ENCODE assay signal across 8 cellular contexts in genomic region chr18:32072321-32072720, GRCh38. TPM values are rescaled to one million over a fixed set of nuclear protein-coding genes. Genes with fewer than 3 reads are reported as not detected.
A peak's percentile ranks its signal among the peaks of the same experiment; 100 is the strongest.
DNase-seq lines count a peak whose midpoint lies in the region; ATAC-seq and TF ChIP-seq lines count a peak whose summit lies in the region.

No MANE protein-coding gene starts in this region.

- H4K20me1 ChIP-seq in Loucy (ENCODE audit: insufficient read depth, low read length, poor library complexity, severe bottlenecking), result no peaks in the 10 kb centered on the region

- no peak overlapping the region for H2AFZ ChIP-seq in Loucy (ENCODE audit: low read length)

- no peaks in the 10 kb centered on the region for H3K27me3 ChIP-seq in heart right ventricle
- H3K27me3 ChIP-seq in right atrium auricular region, result no peaks in the 10 kb centered on the region
- no peaks in the 10 kb centered on the region for H3K27me3 ChIP-seq in Loucy (ENCODE audit: insufficient read depth, low read length, poor library complexity, severe bottlenecking)
- H3K27me3 ChIP-seq in endodermal cell (ENCODE audit: control insufficient read depth, insufficient read depth, low read length, poor library complexity, severe bottlenecking), result no peaks in the 10 kb centered on the region

- H3K9ac ChIP-seq in Loucy (ENCODE audit: low read depth, low read length, poor library complexity, severe bottlenecking) (no peak overlapping the region), endodermal cell (ENCODE audit: extremely low read depth, low read length, poor library complexity, severe bottlenecking) (no peak overlapping the region)

- no peaks in the 10 kb centered on the region for H3K9me3 Mint-ChIP-seq in endodermal cell

- intact Hi-C loops in heart right ventricle (cut with DNase I), result no loop called here

- H3K36me3 ChIP-seq in heart right ventricle (peaks cover 0 to 36% (median 3%) of the 10 kb centered on the region in 9 donors), right atrium auricular region (no peaks in the 10 kb centered on the region), Loucy (ENCODE audit: insufficient read depth, low read length) (peaks cover 16% of the 10 kb centered on the region; the same call in 1 of the 2 replicates), endodermal cell (ENCODE audit: control insufficient read depth, insufficient read depth, low read length) (peaks cover 73% of the 10 kb centered on the region)

- no peaks in the 10 kb centered on the region; the same call in 1 of the 2 replicates for H3F3A ChIP-seq in Loucy (ENCODE audit: low read depth)

- H3K79me2 ChIP-seq in Loucy (ENCODE audit: insufficient read depth, low read length), result no peaks in the 10 kb centered on the region

- no peak overlapping the region for H3K4me3 Mint-ChIP-seq in endodermal cell

- H3K4me2 ChIP-seq in Loucy (ENCODE audit: low read depth, low read length, poor library complexity, severe bottlenecking), result no peak overlapping the region

- H3K36me3 Mint-ChIP-seq in endodermal cell (ENCODE audit: low read depth), result peaks cover 50% of the 10 kb centered on the region

- H3K4me1 ChIP-seq in heart right ventricle, result peaks cover 0 to 2% (median 0%) of the 10 kb centered on the region in 9 donors
- H3K4me1 ChIP-seq in right atrium auricular region, result no peaks in the 10 kb centered on the region
- no peaks in the 10 kb centered on the region for H3K4me1 ChIP-seq in Loucy (ENCODE audit: insufficient read depth, low read length, poor library complexity, severe bottlenecking)
- H3K4me1 ChIP-seq in endodermal cell (ENCODE audit: control insufficient read depth, insufficient read depth, low read length), result no peaks in the 10 kb centered on the region

- H3K27ac ChIP-seq in heart right ventricle, result no peak overlapping the region
- no peak overlapping the region for H3K27ac ChIP-seq in right atrium auricular region
- no peak overlapping the region for H3K27ac ChIP-seq in endodermal cell (ENCODE audit: low read depth, low read length)

- 66 to 68% methylated on average over 4 of the region's 4 CpGs for WGBS in heart right ventricle, 2 donors
- 85 to 97% methylated on average over 3 to 4 of the region's 4 CpGs for WGBS in endodermal cell (ENCODE audit: insufficient coverage in 1 of 2, insufficient read length in 1 of 2), 2 experiments

- H3K27me3 Mint-ChIP-seq in endodermal cell (ENCODE audit: insufficient read depth), result no peaks in the 10 kb centered on the region

- no peaks in the 10 kb centered on the region for H3K4me1 Mint-ChIP-seq in endodermal cell

- TF ChIP-seq CTCF in heart right ventricle (IDR thresholded peaks at IDR 0.05) (peak in 7 of 9 donors; percentile 16 to 53 (median 34)), right atrium auricular region (IDR thresholded peaks at IDR 0.05) (peak in 1 of 2 donors; percentile 51), Loucy (conservative IDR thresholded peaks at IDR 0.05; ENCODE audit: low read length) (peak; percentile 79), endodermal cell (conservative IDR thresholded peaks at IDR 0.05) (peak; percentile 61)

- H3K9me3 ChIP-seq in heart right ventricle, result no peaks in the 10 kb centered on the region
- H3K9me3 ChIP-seq in right atrium auricular region, result no peaks in the 10 kb centered on the region
- H3K9me3 ChIP-seq in Loucy (ENCODE audit: insufficient read depth, low read depth, low read length), result no peaks in the 10 kb centered on the region
- H3K9me3 ChIP-seq in endodermal cell (ENCODE audit: control insufficient read depth, low read length), result no peaks in the 10 kb centered on the region

- ATAC-seq in heart right ventricle (no peak), HG02970 (IDR thresholded peaks at IDR 0.05; ENCODE audit: low FRiP score, unreplicated experiment) (no peak)

- no peak overlapping the region for H3K27ac Mint-ChIP-seq in endodermal cell

- H3K9me2 ChIP-seq in Loucy (replicated peaks; ENCODE audit: low read depth, low read length), result no peaks in the 10 kb centered on the region

- no peak overlapping the region for H3K4me3 ChIP-seq in heart right ventricle
- no peak overlapping the region for H3K4me3 ChIP-seq in right atrium auricular region
- no peak overlapping the region for H3K4me3 ChIP-seq in Loucy (ENCODE audit: low read length, poor library complexity, severe bottlenecking)
- no peak overlapping the region for H3K4me3 ChIP-seq in endodermal cell (ENCODE audit: low read length)

- DNase-seq in heart right ventricle, result no peak
- DNase-seq in right atrium auricular region (ENCODE audit: low spot score), result no peak
- no peak for DNase-seq in endodermal cell
- peak; percentile 21 for DNase-seq in renal cortical epithelial cell (ENCODE audit: low read depth)
- no peak for DNase-seq in activated effector memory CD4-positive, alpha-beta T cell treated with Interleukin-2 at 50 U/mL for 16 hours
- no peak for DNase-seq in activated CD4-positive, alpha-beta T cell treated with anti-CD3 and anti-CD28 coated beads, Interleukin-2, amount 50 U/mL, for 1 hour

RNA-seq across cellular contexts. Expression of gene RNF138, which starts 19.4 kb away (rescaled TPM):
- 10 to 100 TPM in 6 of 10 donors, 1 to 10 TPM in 4; 7.7 to 13.7 (median 10.9) TPM for total RNA-seq in heart right ventricle
- 1 to 10 TPM; 5.4 to 6.6 TPM for polyA plus RNA-seq in heart right ventricle
- total RNA-seq in right atrium auricular region, result 10 to 100 TPM in 1 of 2 donors, 1 to 10 TPM in 1; 5.5 to 11.3 TPM
- 10 to 100 TPM; 45.2 to 59.6 TPM for total RNA-seq in endodermal cell
- 70.9 TPM for polyA plus RNA-seq in endodermal cell (2013, experiment 1 of 2)
- polyA plus RNA-seq in endodermal cell (2013, experiment 2 of 2), result 56.7 TPM
- 15.3 and 18.3 TPM in 2 replicates for total RNA-seq in renal cortical epithelial cell

RNA-seq across cellular contexts. Expression of gene RNF125, which starts 53.7 kb away (rescaled TPM):
- 1 to 10 TPM in 9 of 10 donors, under 1 TPM in 1; 0.92 to 7.7 (median 2.4) TPM for total RNA-seq in heart right ventricle
- 1 to 10 TPM; 2.7 to 5.1 TPM for polyA plus RNA-seq in heart right ventricle
- total RNA-seq in right atrium auricular region, result 1 to 10 TPM; 1.7 to 5.6 TPM
- total RNA-seq in endodermal cell, result 10 to 100 TPM; 19.3 to 29.3 TPM
- 6.1 TPM for polyA plus RNA-seq in endodermal cell (2013, experiment 1 of 2)
- polyA plus RNA-seq in endodermal cell (2013, experiment 2 of 2), result 7.5 TPM
- 1.5 and 4.0 TPM in 2 replicates for total RNA-seq in renal cortical epithelial cell
